In the genomic region with DNA sequence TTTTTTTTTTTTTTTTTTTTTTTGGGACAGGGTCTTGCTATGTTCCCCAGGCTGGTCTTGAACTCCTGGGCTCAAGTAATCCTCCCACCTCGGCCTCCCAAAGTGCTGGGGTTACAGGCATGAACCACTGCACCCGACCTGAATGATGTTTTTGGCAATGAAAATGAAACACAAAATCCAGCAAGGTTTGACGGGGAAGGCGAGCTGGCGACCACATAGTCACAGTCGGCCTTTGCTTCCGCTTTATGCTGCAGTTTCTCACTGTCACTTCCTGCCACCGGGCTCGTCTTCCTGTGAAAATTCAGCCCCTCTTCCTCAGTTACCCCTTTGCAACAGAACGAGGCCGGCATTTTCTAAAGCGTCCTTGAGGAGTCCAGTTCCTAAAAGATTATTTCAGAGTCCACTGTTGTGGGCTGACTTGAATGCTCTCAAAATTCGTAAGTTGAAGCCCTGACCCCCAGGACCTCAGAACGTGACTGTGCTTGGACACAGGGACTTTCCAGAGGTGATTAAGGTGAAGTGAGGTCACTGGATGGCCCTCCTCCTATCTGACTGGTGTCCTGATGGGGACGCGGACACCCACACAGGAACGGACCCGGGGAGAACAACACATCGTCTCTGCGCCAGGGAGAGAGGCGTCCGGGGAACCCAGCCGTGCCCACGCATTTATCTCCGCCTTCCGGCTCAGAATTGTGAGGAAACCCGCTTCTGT, we compare ENCODE assay signal across 1 cellular context.
TF ChIP-seq lines count a peak whose summit lies in the region.

No MANE protein-coding gene starts in this region.

TF ChIP-seq in HepG2, 621 proteins besides CTCF, POLR2A, EP300 and RAD21 (continued from another document and continues in another):
- TF ChIP-seq, protein P1, sequence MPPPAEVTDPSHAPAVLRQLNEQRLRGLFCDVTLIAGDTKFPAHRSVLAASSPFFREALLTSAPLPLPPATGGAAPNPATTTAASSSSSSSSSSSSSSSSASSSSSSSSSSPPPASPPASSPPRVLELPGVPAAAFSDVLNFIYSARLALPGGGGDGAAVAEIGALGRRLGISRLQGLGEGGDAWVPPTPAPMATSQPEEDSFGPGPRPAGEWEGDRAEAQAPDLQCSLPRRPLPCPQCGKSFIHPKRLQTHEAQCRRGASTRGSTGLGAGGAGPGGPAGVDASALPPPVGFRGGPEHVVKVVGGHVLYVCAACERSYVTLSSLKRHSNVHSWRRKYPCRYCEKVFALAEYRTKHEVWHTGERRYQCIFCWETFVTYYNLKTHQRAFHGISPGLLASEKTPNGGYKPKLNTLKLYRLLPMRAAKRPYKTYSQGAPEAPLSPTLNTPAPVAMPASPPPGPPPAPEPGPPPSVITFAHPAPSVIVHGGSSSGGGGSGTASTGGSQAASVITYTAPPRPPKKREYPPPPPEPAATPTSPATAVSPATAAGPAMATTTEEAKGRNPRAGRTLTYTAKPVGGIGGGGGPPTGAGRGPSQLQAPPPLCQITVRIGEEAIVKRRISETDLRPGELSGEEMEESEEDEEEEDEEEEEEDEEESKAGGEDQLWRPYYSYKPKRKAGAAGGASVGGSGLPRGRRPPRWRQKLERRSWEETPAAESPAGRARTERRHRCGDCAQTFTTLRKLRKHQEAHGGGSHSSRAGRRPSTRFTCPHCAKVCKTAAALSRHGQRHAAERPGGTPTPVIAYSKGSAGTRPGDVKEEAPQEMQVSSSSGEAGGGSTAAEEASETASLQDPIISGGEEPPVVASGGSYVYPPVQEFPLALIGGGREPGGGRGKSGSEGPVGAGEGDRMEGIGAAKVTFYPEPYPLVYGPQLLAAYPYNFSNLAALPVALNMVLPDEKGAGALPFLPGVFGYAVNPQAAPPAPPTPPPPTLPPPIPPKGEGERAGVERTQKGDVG (CRISPR knock-in tag; IDR thresholded peaks at IDR 0.05; ENCODE audit: borderline replicate concordance), result no peak
- TF ChIP-seq ZNF850 (CRISPR knock-in tag; conservative IDR thresholded peaks at IDR 0.05) (no peak), ZNF124 (CRISPR knock-in tag; IDR thresholded peaks at IDR 0.05) (no peak), FOXO1 (CRISPR knock-in tag; IDR thresholded peaks at IDR 0.05) (no peak), HDAC1 (CRISPR knock-in tag; IDR thresholded peaks at IDR 0.05) (peak; percentile 60; the same call in 1 of the 2 replicates), SIX1 (CRISPR knock-in tag; IDR thresholded peaks at IDR 0.05; ENCODE audit: borderline replicate concordance) (no peak; the same call in 1 of the 2 replicates), ATM (IDR thresholded peaks at IDR 0.05; ENCODE audit: borderline replicate concordance) (no peak), CENPX (CRISPR knock-in tag; IDR thresholded peaks at IDR 0.05) (no peak), KLF6 (CRISPR knock-in tag; IDR thresholded peaks at IDR 0.05) (no peak), TBX2 (CRISPR knock-in tag; IDR thresholded peaks at IDR 0.05; ENCODE audit: borderline replicate concordance) (peak; percentile 44; the same call in 1 of the 2 replicates), ZNF24 (IDR thresholded peaks at IDR 0.05) (no peak), NRL (CRISPR knock-in tag; IDR thresholded peaks at IDR 0.05; ENCODE audit: borderline replicate concordance) (peak; percentile 49; the same call in 1 of the 2 replicates), ZMAT3 (CRISPR knock-in tag; conservative IDR thresholded peaks at IDR 0.05) (no peak; the same call in 1 of the 2 replicates), KAT7 (CRISPR knock-in tag; IDR thresholded peaks at IDR 0.05; ENCODE audit: borderline replicate concordance) (no peak), SRY (CRISPR knock-in tag; IDR thresholded peaks at IDR 0.05) (no peak), KDM4B (CRISPR knock-in tag; IDR thresholded peaks at IDR 0.05) (no peak), ZFP36L2 (CRISPR knock-in tag; IDR thresholded peaks at IDR 0.05) (no peak), ZNF83 (CRISPR knock-in tag; IDR thresholded peaks at IDR 0.05; ENCODE audit: borderline replicate concordance) (no peak), ZNF567 (CRISPR knock-in tag; IDR thresholded peaks at IDR 0.05; ENCODE audit: borderline replicate concordance) (no peak), CBFB (CRISPR knock-in tag; IDR thresholded peaks at IDR 0.05) (no peak), ZNF839 (CRISPR knock-in tag; IDR thresholded peaks at IDR 0.05; ENCODE audit: borderline replicate concordance) (no peak), ZNF746 (CRISPR knock-in tag; IDR thresholded peaks at IDR 0.05) (no peak), BRD4 (CRISPR knock-in tag; IDR thresholded peaks at IDR 0.05) (no peak), ZNF780A (CRISPR knock-in tag; IDR thresholded peaks at IDR 0.05) (no peak)
- TF ChIP-seq, protein P2, sequence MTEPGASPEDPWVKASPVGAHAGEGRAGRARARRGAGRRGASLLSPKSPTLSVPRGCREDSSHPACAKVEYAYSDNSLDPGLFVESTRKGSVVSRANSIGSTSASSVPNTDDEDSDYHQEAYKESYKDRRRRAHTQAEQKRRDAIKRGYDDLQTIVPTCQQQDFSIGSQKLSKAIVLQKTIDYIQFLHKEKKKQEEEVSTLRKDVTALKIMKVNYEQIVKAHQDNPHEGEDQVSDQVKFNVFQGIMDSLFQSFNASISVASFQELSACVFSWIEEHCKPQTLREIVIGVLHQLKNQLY (CRISPR knock-in tag; IDR thresholded peaks at IDR 0.05), result no peak
- TF ChIP-seq, protein P3, sequence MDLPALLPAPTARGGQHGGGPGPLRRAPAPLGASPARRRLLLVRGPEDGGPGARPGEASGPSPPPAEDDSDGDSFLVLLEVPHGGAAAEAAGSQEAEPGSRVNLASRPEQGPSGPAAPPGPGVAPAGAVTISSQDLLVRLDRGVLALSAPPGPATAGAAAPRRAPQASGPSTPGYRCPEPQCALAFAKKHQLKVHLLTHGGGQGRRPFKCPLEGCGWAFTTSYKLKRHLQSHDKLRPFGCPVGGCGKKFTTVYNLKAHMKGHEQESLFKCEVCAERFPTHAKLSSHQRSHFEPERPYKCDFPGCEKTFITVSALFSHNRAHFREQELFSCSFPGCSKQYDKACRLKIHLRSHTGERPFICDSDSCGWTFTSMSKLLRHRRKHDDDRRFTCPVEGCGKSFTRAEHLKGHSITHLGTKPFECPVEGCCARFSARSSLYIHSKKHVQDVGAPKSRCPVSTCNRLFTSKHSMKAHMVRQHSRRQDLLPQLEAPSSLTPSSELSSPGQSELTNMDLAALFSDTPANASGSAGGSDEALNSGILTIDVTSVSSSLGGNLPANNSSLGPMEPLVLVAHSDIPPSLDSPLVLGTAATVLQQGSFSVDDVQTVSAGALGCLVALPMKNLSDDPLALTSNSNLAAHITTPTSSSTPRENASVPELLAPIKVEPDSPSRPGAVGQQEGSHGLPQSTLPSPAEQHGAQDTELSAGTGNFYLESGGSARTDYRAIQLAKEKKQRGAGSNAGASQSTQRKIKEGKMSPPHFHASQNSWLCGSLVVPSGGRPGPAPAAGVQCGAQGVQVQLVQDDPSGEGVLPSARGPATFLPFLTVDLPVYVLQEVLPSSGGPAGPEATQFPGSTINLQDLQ (CRISPR knock-in tag; IDR thresholded peaks at IDR 0.05), result no peak
- TF ChIP-seq, protein P4, sequence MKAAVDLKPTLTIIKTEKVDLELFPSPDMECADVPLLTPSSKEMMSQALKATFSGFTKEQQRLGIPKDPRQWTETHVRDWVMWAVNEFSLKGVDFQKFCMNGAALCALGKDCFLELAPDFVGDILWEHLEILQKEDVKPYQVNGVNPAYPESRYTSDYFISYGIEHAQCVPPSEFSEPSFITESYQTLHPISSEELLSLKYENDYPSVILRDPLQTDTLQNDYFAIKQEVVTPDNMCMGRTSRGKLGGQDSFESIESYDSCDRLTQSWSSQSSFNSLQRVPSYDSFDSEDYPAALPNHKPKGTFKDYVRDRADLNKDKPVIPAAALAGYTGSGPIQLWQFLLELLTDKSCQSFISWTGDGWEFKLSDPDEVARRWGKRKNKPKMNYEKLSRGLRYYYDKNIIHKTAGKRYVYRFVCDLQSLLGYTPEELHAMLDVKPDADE (CRISPR knock-in tag; IDR thresholded peaks at IDR 0.05), result no peak
- TF ChIP-seq, protein P5, sequence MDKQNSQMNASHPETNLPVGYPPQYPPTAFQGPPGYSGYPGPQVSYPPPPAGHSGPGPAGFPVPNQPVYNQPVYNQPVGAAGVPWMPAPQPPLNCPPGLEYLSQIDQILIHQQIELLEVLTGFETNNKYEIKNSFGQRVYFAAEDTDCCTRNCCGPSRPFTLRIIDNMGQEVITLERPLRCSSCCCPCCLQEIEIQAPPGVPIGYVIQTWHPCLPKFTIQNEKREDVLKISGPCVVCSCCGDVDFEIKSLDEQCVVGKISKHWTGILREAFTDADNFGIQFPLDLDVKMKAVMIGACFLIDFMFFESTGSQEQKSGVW (CRISPR knock-in tag; IDR thresholded peaks at IDR 0.05; ENCODE audit: borderline replicate concordance), result no peak
- TF ChIP-seq, protein P6, sequence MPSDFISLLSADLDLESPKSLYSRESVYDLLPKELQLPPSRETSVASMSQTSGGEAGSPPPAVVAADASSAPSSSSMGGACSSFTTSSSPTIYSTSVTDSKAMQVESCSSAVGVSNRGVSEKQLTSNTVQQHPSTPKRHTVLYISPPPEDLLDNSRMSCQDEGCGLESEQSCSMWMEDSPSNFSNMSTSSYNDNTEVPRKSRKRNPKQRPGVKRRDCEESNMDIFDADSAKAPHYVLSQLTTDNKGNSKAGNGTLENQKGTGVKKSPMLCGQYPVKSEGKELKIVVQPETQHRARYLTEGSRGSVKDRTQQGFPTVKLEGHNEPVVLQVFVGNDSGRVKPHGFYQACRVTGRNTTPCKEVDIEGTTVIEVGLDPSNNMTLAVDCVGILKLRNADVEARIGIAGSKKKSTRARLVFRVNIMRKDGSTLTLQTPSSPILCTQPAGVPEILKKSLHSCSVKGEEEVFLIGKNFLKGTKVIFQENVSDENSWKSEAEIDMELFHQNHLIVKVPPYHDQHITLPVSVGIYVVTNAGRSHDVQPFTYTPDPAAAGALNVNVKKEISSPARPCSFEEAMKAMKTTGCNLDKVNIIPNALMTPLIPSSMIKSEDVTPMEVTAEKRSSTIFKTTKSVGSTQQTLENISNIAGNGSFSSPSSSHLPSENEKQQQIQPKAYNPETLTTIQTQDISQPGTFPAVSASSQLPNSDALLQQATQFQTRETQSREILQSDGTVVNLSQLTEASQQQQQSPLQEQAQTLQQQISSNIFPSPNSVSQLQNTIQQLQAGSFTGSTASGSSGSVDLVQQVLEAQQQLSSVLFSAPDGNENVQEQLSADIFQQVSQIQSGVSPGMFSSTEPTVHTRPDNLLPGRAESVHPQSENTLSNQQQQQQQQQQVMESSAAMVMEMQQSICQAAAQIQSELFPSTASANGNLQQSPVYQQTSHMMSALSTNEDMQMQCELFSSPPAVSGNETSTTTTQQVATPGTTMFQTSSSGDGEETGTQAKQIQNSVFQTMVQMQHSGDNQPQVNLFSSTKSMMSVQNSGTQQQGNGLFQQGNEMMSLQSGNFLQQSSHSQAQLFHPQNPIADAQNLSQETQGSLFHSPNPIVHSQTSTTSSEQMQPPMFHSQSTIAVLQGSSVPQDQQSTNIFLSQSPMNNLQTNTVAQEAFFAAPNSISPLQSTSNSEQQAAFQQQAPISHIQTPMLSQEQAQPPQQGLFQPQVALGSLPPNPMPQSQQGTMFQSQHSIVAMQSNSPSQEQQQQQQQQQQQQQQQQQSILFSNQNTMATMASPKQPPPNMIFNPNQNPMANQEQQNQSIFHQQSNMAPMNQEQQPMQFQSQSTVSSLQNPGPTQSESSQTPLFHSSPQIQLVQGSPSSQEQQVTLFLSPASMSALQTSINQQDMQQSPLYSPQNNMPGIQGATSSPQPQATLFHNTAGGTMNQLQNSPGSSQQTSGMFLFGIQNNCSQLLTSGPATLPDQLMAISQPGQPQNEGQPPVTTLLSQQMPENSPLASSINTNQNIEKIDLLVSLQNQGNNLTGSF (CRISPR knock-in tag; IDR thresholded peaks at IDR 0.05), result no peak
- TF ChIP-seq, protein P7, sequence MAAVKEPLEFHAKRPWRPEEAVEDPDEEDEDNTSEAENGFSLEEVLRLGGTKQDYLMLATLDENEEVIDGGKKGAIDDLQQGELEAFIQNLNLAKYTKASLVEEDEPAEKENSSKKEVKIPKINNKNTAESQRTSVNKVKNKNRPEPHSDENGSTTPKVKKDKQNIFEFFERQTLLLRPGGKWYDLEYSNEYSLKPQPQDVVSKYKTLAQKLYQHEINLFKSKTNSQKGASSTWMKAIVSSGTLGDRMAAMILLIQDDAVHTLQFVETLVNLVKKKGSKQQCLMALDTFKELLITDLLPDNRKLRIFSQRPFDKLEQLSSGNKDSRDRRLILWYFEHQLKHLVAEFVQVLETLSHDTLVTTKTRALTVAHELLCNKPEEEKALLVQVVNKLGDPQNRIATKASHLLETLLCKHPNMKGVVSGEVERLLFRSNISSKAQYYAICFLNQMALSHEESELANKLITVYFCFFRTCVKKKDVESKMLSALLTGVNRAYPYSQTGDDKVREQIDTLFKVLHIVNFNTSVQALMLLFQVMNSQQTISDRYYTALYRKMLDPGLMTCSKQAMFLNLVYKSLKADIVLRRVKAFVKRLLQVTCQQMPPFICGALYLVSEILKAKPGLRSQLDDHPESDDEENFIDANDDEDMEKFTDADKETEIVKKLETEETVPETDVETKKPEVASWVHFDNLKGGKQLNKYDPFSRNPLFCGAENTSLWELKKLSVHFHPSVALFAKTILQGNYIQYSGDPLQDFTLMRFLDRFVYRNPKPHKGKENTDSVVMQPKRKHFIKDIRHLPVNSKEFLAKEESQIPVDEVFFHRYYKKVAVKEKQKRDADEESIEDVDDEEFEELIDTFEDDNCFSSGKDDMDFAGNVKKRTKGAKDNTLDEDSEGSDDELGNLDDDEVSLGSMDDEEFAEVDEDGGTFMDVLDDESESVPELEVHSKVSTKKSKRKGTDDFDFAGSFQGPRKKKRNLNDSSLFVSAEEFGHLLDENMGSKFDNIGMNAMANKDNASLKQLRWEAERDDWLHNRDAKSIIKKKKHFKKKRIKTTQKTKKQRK (IDR thresholded peaks at IDR 0.05; ENCODE audit: low read length), result no peak
- TF ChIP-seq, protein P8, sequence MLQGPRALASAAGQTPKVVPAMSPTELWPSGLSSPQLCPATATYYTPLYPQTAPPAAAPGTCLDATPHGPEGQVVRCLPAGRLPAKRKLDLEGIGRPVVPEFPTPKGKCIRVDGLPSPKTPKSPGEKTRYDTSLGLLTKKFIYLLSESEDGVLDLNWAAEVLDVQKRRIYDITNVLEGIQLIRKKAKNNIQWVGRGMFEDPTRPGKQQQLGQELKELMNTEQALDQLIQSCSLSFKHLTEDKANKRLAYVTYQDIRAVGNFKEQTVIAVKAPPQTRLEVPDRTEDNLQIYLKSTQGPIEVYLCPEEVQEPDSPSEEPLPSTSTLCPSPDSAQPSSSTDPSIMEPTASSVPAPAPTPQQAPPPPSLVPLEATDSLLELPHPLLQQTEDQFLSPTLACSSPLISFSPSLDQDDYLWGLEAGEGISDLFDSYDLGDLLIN (CRISPR knock-in tag; IDR thresholded peaks at IDR 0.05; ENCODE audit: borderline replicate concordance), result no peak
- TF ChIP-seq, protein P9, sequence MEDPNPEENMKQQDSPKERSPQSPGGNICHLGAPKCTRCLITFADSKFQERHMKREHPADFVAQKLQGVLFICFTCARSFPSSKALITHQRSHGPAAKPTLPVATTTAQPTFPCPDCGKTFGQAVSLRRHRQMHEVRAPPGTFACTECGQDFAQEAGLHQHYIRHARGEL (CRISPR knock-in tag; IDR thresholded peaks at IDR 0.05), result no peak
- TF ChIP-seq, protein P10, sequence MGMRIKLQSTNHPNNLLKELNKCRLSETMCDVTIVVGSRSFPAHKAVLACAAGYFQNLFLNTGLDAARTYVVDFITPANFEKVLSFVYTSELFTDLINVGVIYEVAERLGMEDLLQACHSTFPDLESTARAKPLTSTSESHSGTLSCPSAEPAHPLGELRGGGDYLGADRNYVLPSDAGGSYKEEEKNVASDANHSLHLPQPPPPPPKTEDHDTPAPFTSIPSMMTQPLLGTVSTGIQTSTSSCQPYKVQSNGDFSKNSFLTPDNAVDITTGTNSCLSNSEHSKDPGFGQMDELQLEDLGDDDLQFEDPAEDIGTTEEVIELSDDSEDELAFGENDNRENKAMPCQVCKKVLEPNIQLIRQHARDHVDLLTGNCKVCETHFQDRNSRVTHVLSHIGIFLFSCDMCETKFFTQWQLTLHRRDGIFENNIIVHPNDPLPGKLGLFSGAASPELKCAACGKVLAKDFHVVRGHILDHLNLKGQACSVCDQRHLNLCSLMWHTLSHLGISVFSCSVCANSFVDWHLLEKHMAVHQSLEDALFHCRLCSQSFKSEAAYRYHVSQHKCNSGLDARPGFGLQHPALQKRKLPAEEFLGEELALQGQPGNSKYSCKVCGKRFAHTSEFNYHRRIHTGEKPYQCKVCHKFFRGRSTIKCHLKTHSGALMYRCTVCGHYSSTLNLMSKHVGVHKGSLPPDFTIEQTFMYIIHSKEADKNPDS (CRISPR knock-in tag; IDR thresholded peaks at IDR 0.05), result no peak
